Comparison of ENCODE assay signal across 33 cellular contexts in the genomic region with DNA sequence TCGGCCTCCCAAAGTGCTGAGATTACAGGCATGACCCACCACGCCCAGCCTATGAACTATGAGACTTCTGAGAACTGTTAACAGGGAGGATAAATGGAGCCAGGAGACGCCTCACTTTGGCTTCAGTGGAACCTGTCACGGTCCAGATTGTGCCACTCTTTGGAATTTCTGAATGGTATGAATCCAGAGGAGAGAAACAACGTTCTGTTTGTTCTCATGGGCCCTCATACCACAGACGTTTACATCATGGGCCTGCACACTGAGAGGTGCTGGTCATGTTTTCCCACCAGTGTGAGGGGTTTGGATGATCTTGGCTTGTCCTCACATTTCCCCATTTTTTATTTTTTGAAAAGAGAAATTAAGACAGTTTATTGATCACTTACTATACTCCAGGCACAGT.
"Had no signal": no experiment of that assay in that cellular context is flagged by ENCODE, and none has a peak within 500 bp of the region (broad histone marks: within the 10 kb centered on the region; RNA-seq: fewer than 3 reads in every experiment).

No MANE protein-coding gene starts in this region.

- H3K36me3 Mint-ChIP-seq: activated naive CD8-positive, alpha-beta T cell treated with anti-CD3 and anti-CD28 coated beads for 36 hours; T-cell had no signal

- H3K36me3 ChIP-seq: ascending aorta, SJSA1 had no signal

- ATAC-seq: activated CD8-positive, alpha-beta T cell treated with anti-CD3 and anti-CD28 coated beads for 36 hours; activated T-cell treated with anti-CD3 and anti-CD28 coated beads, Interleukin-2, amount 50 U/mL, for 72 hours; activated T-helper 17 cell treated with anti-CD3 and anti-CD28 coated beads, Interleukin-2, amount 50 U/mL, for 72 hours; SK-N-SH treated with all-trans-retinoic acid at 6 μM for 48 hours; T-cell; T-helper 17 cell had no signal

- H2AFZ ChIP-seq: PC-9 had no signal

- DNase-seq: activated B cell treated with CpG ODN at 0.5 μM for 24 hours; activated CD4-positive, alpha-beta T cell treated with anti-CD3 and anti-CD28 coated beads for 4 hours; activated CD4-positive, CD25-positive, alpha-beta regulatory T cell treated with anti-CD3 and anti-CD28 coated beads, Interleukin-2, amount 50 U/mL, for 72 hours; activated CD8-positive, alpha-beta T cell treated with anti-CD3 and anti-CD28 coated beads for 36 hours; activated effector memory CD4-positive, alpha-beta T cell treated with anti-CD3 and anti-CD28 coated beads, Interleukin-2, amount 50 U/mL, for 16 hours; activated naive CD4-positive, alpha-beta T cell; activated naive CD4-positive, alpha-beta T cell treated with anti-CD3 and anti-CD28 coated beads, Interleukin-2, amount 50 U/mL, for 16 hours; activated naive CD8-positive, alpha-beta T cell treated with anti-CD3 and anti-CD28 coated beads for 36 hours; activated T-cell treated with anti-CD3 and anti-CD28 coated beads, Interleukin-2, amount 50 U/mL, for 1 hour; activated T-cell treated with anti-CD3 and anti-CD28 coated beads, Interleukin-2, amount 50 U/mL, for 72 hours; amygdala; caudate nucleus; NCI-H1092 treated with DMSO at 0.1 percent for 48 hours; NCI-H1417; NCI-H146; NCI-H187; NCI-H2029 treated with DMSO at 0.1 percent for 48 hours; NCI-H2107; NCI-H2171; NCI-H510A; NCI-H526; NCI-H748 treated with DMSO at 0.1 percent for 48 hours; PC-9; SHP77 treated with DMSO at 0.1 percent for 48 hours; T-cell; T-helper 17 cell; T-helper 9 cell had no signal

- H3K4me3 ChIP-seq: ascending aorta, PC-9, SJSA1 had no signal

- H3K27me3 ChIP-seq: ascending aorta, SJSA1 had no signal

- H3K4me2 ChIP-seq: PC-9 had no signal

- H3K4me1 Mint-ChIP-seq: activated B cell treated with CpG ODN at 0.5 μM for 24 hours; activated T-helper 17 cell treated with anti-CD3 and anti-CD28 coated beads, Interleukin-2, amount 50 U/mL, for 72 hours; T-cell had no signal

- H3K9me3 Mint-ChIP-seq: activated B cell treated with CpG ODN at 0.5 μM for 24 hours; activated CD8-positive, alpha-beta T cell treated with anti-CD3 and anti-CD28 coated beads for 36 hours; activated naive CD8-positive, alpha-beta T cell treated with anti-CD3 and anti-CD28 coated beads for 36 hours; activated T-cell treated with anti-CD3 and anti-CD28 coated beads, Interleukin-2, amount 50 U/mL, for 72 hours; activated T-helper 17 cell treated with anti-CD3 and anti-CD28 coated beads, Interleukin-2, amount 50 U/mL, for 72 hours; T-cell had no signal

- H3K27ac Mint-ChIP-seq: activated B cell treated with CpG ODN at 0.5 μM for 24 hours; activated CD8-positive, alpha-beta T cell treated with anti-CD3 and anti-CD28 coated beads for 36 hours; activated naive CD8-positive, alpha-beta T cell treated with anti-CD3 and anti-CD28 coated beads for 36 hours; activated T-cell treated with anti-CD3 and anti-CD28 coated beads, Interleukin-2, amount 50 U/mL, for 72 hours; activated T-helper 17 cell treated with anti-CD3 and anti-CD28 coated beads, Interleukin-2, amount 50 U/mL, for 72 hours; T-cell; T-helper 17 cell had no signal

- H3K27me3 Mint-ChIP-seq: activated B cell treated with CpG ODN at 0.5 μM for 24 hours; activated naive CD8-positive, alpha-beta T cell treated with anti-CD3 and anti-CD28 coated beads for 36 hours; activated T-helper 17 cell treated with anti-CD3 and anti-CD28 coated beads, Interleukin-2, amount 50 U/mL, for 72 hours; T-cell; T-helper 17 cell had no signal

- H3K9me3 ChIP-seq: ascending aorta, SJSA1 had no signal

- H3K4me3 Mint-ChIP-seq: activated B cell treated with CpG ODN at 0.5 μM for 24 hours; activated CD8-positive, alpha-beta T cell treated with anti-CD3 and anti-CD28 coated beads for 36 hours; activated naive CD8-positive, alpha-beta T cell treated with anti-CD3 and anti-CD28 coated beads for 36 hours; activated T-cell treated with anti-CD3 and anti-CD28 coated beads, Interleukin-2, amount 50 U/mL, for 72 hours; activated T-helper 17 cell treated with anti-CD3 and anti-CD28 coated beads, Interleukin-2, amount 50 U/mL, for 72 hours; T-cell; T-helper 17 cell had no signal

- H3K27ac ChIP-seq: SJSA1, VCaP had no signal

- FAIRE-seq: RCC 7860 had no signal
